8 cellular contexts compared by ENCODE assay signal in the genomic region with DNA sequence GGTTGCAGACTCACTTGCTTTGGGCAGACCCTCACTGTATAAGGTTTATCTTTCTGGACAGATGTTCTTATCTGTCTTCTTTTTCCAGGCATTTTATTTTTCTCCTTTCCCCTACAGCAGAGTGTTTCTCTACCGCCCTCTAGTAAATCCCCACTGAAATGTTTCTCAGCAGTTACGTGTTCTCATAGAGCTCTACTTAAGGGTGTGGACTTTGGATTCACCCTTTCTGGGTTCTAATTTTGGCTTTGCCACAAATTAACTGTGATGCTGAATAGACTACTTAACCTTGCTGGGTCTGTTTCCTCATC. TPM values are rescaled to one million over a fixed set of nuclear protein-coding genes. Genes with fewer than 3 reads are reported as not detected.
DNase-seq lines count a peak whose midpoint lies in the region; ATAC-seq and TF ChIP-seq lines count a peak whose summit lies in the region.

No MANE protein-coding gene starts in this region.

- intact Hi-C loops in natural killer cell (cut with micrococcal nuclease): loop anchor here (5.0 kb wide), 1 partner anchor 159 kb away; a partner anchor contains a TSS
- intact Hi-C loops in testis (cut with DNase I; ENCODE audit: low total_unique reads): no loop called here

- no peaks in the 10 kb centered on the region for H3K9me3 ChIP-seq in testis

- H3K4me3 ChIP-seq in cardiac fibroblast (replicated peaks in 1 of 2; ENCODE audit: low read depth in 2 of 2, low read length in 2 of 2) (no peak overlapping the region), testis (no peak overlapping the region)

- DNase-seq in activated naive CD4-positive, alpha-beta T cell treated with anti-CD3 and anti-CD28 coated beads, Interleukin-2, amount 10 ng/mL, durations not matched to agents 7 days and 5 days: no peak
- DNase-seq in activated naive CD4-positive, alpha-beta T cell treated with anti-CD3 and anti-CD28 coated beads, Interleukin-2, amount 50 U/mL, for 72 hours (ENCODE audit: low spot score in 2 of 2): no peak
- peak; percentile 23 for DNase-seq in NCI-H226
- DNase-seq in cardiac fibroblast (ENCODE audit: low read depth in 2 of 2): peak; percentile 41 to 65
- no peak for DNase-seq in natural killer cell
- DNase-seq in NK-92 treated with Interleukin-12 subunit alpha and Interleukin-12 subunit beta, amount 100 ng/mL, for 24 hours (lab: John Stamatoyannopoulos, UW): no peak
- DNase-seq in testis: no peak

- peaks cover 41% of the 10 kb centered on the region for H3K36me3 Mint-ChIP-seq in activated naive CD4-positive, alpha-beta T cell treated with anti-CD3 and anti-CD28 coated beads, Interleukin-2, amount 10 ng/mL, durations not matched to agents 7 days and 5 days
- peaks cover 37 to 47% of the 10 kb centered on the region in 2 donors for H3K36me3 Mint-ChIP-seq in activated naive CD4-positive, alpha-beta T cell treated with anti-CD3 and anti-CD28 coated beads, Interleukin-2, amount 50 U/mL, for 72 hours
- peaks cover 15% of the 10 kb centered on the region for H3K36me3 Mint-ChIP-seq in natural killer cell

- H3K27ac ChIP-seq in testis: no peak overlapping the region

- 22 to 45% methylated on average over 2 of the region's 2 CpGs for WGBS in testis, 2 donors

- no peaks in the 10 kb centered on the region for H3K36me3 ChIP-seq in testis (ENCODE audit: low read depth, missing control alignments)

- no peaks in the 10 kb centered on the region for H3K9me3 Mint-ChIP-seq in activated naive CD4-positive, alpha-beta T cell treated with anti-CD3 and anti-CD28 coated beads, Interleukin-2, amount 10 ng/mL, durations not matched to agents 7 days and 5 days
- H3K9me3 Mint-ChIP-seq in activated naive CD4-positive, alpha-beta T cell treated with anti-CD3 and anti-CD28 coated beads, Interleukin-2, amount 50 U/mL, for 72 hours: no peaks in the 10 kb centered on the region
- no peaks in the 10 kb centered on the region for H3K9me3 Mint-ChIP-seq in natural killer cell

- peak overlapping the region; percentile 95 for H3K27ac Mint-ChIP-seq in activated naive CD4-positive, alpha-beta T cell treated with anti-CD3 and anti-CD28 coated beads, Interleukin-2, amount 10 ng/mL, durations not matched to agents 7 days and 5 days
- no peak overlapping the region for H3K27ac Mint-ChIP-seq in activated naive CD4-positive, alpha-beta T cell treated with anti-CD3 and anti-CD28 coated beads, Interleukin-2, amount 50 U/mL, for 72 hours
- H3K27ac Mint-ChIP-seq in natural killer cell: peak overlapping the region; percentile 11 to 68

- ATAC-seq in activated naive CD4-positive, alpha-beta T cell treated with anti-CD3 and anti-CD28 coated beads, Interleukin-2, amount 50 U/mL, for 72 hours: no peak
- ATAC-seq in natural killer cell (no peak), GM19452 (IDR thresholded peaks at IDR 0.05; ENCODE audit: unreplicated experiment) (no peak)

- peaks cover 48% of the 10 kb centered on the region for H3K4me1 Mint-ChIP-seq in activated naive CD4-positive, alpha-beta T cell treated with anti-CD3 and anti-CD28 coated beads, Interleukin-2, amount 10 ng/mL, durations not matched to agents 7 days and 5 days
- peaks cover 28 to 29% of the 10 kb centered on the region in 2 donors for H3K4me1 Mint-ChIP-seq in natural killer cell

- peaks cover 11% of the 10 kb centered on the region for H3K4me1 ChIP-seq in testis

- CTCF ChIA-PET in activated naive CD4-positive, alpha-beta T cell treated with anti-CD3 and anti-CD28 coated beads, Interleukin-2, amount 10 ng/mL, durations not matched to agents 7 days and 5 days (lab: Charles Lee): interaction anchor here (0.6 to 3.6 kb wide), 15 partner anchors 9 to 1015 kb away, joined by 3 to 13 read pairs (median 4); a partner anchor contains a TSS

- no peaks in the 10 kb centered on the region for H3K27me3 ChIP-seq in testis

- no peak for TF ChIP-seq POLR2A in testis (IDR thresholded peaks at IDR 0.05)

- no peaks in the 10 kb centered on the region for H3K27me3 Mint-ChIP-seq in activated naive CD4-positive, alpha-beta T cell treated with anti-CD3 and anti-CD28 coated beads, Interleukin-2, amount 10 ng/mL, durations not matched to agents 7 days and 5 days
- no peaks in the 10 kb centered on the region for H3K27me3 Mint-ChIP-seq in natural killer cell (ENCODE audit: low read depth in 2 of 2)

- TF ChIP-seq CTCF in cardiac fibroblast (IDR thresholded peaks at IDR 0.05; ENCODE audit: low read depth, low read length) (peak; percentile 64), natural killer cell (IDR thresholded peaks at IDR 0.05) (no peak), testis (IDR thresholded peaks at IDR 0.05) (no peak)

- H3K4me3 Mint-ChIP-seq in activated naive CD4-positive, alpha-beta T cell treated with anti-CD3 and anti-CD28 coated beads, Interleukin-2, amount 10 ng/mL, durations not matched to agents 7 days and 5 days: no peak overlapping the region
- no peak overlapping the region for H3K4me3 Mint-ChIP-seq in natural killer cell

RNA-seq across cellular contexts. Expression of a gene that starts 2.0 kb away (rescaled TPM):
- total RNA-seq in activated naive CD4-positive, alpha-beta T cell treated with anti-CD3 and anti-CD28 coated beads, Interleukin-2, amount 50 U/mL, for 72 hours: 10 to 100 TPM; 39.0 to 44.8 TPM
- 10 to 100 TPM; 63.5 to 65.2 (median 64.8) TPM for total RNA-seq in natural killer cell
- total RNA-seq in testis: 100 to 1,000 TPM; 104 to 172 TPM
- polyA plus RNA-seq in testis (ENCODE audit: insufficient read depth, low read depth, low replicate concordance): 84.2 TPM

RNA-seq across cellular contexts. Expression of a gene that starts 26.3 kb away (rescaled TPM):
- 100 to 1,000 TPM; 236 to 265 TPM for total RNA-seq in activated naive CD4-positive, alpha-beta T cell treated with anti-CD3 and anti-CD28 coated beads, Interleukin-2, amount 50 U/mL, for 72 hours
- total RNA-seq in natural killer cell: 100 to 1,000 TPM; 102 to 123 (median 114) TPM
- 100 to 1,000 TPM; 137 to 139 TPM for total RNA-seq in testis
- 254 TPM for polyA plus RNA-seq in testis (ENCODE audit: insufficient read depth, low read depth, low replicate concordance)

RNA-seq across cellular contexts. Expression of a gene that starts 26.4 kb away (rescaled TPM):
- total RNA-seq in activated naive CD4-positive, alpha-beta T cell treated with anti-CD3 and anti-CD28 coated beads, Interleukin-2, amount 50 U/mL, for 72 hours: 10 to 100 TPM; 54.9 to 89.9 TPM
- total RNA-seq in natural killer cell: 100 to 1,000 TPM; 104 to 125 (median 116) TPM
- total RNA-seq in testis: 100 to 1,000 TPM; 153 to 161 TPM
- 124 TPM for polyA plus RNA-seq in testis (ENCODE audit: insufficient read depth, low read depth, low replicate concordance)

RNA-seq across cellular contexts. Expression of a gene that starts 54.9 kb away (rescaled TPM):
- 10 to 100 TPM; 56.0 to 82.3 TPM for total RNA-seq in activated naive CD4-positive, alpha-beta T cell treated with anti-CD3 and anti-CD28 coated beads, Interleukin-2, amount 50 U/mL, for 72 hours
- 10 to 100 TPM; 66.2 to 74.0 (median 71.3) TPM for total RNA-seq in natural killer cell
- total RNA-seq in testis: 100 to 1,000 TPM; 113 to 122 TPM
- polyA plus RNA-seq in testis (ENCODE audit: insufficient read depth, low read depth, low replicate concordance): 157 TPM

RNA-seq across cellular contexts. Expression of a gene that starts 55.7 kb away (rescaled TPM):
- total RNA-seq in activated naive CD4-positive, alpha-beta T cell treated with anti-CD3 and anti-CD28 coated beads, Interleukin-2, amount 50 U/mL, for 72 hours: not detected
- not detected for total RNA-seq in natural killer cell
- under 1 TPM in 1 of 2 donors, not detected in 1; 0.31 TPM for total RNA-seq in testis
- polyA plus RNA-seq in testis (ENCODE audit: insufficient read depth, low read depth, low replicate concordance): not detected

Comparison
In these comparisons a context has a peak if more than half of its experiments do, and no peak if none do; other contexts are left out.
1. H3K27ac Mint-ChIP-seq: peak in activated naive CD4-positive, alpha-beta T cell treated with anti-CD3 and anti-CD28 coated beads, Interleukin-2, amount 10 ng/mL, durations not matched to agents 7 days and 5 days (single experiment) and natural killer cell (2 of 2); none in activated naive CD4-positive, alpha-beta T cell treated with anti-CD3 and anti-CD28 coated beads, Interleukin-2, amount 50 U/mL, for 72 hours (0 of 2).
2. DNase-seq: peak in NCI-H226 (single experiment) and cardiac fibroblast (2 of 2); none in activated naive CD4-positive, alpha-beta T cell treated with anti-CD3 and anti-CD28 coated beads, Interleukin-2, amount 10 ng/mL, durations not matched to agents 7 days and 5 days (single experiment), activated naive CD4-positive, alpha-beta T cell treated with anti-CD3 and anti-CD28 coated beads, Interleukin-2, amount 50 U/mL, for 72 hours (0 of 2), natural killer cell (single experiment), NK-92 treated with Interleukin-12 subunit alpha and Interleukin-12 subunit beta, amount 100 ng/mL, for 24 hours (single experiment) and testis (single experiment).